ENCODE assay signal across 15 cellular contexts in genomic region chr5:528625-529511, GRCh38. TPM values are rescaled to one million over a fixed set of nuclear protein-coding genes. Genes with fewer than 3 reads are reported as not detected.
DNase-seq lines count a peak whose midpoint lies in the region; ATAC-seq lines count a peak whose summit lies in the region.
"Had no signal": no experiment of that assay in that cellular context is flagged by ENCODE, and none has a peak within 500 bp of the region (broad histone marks: within the 10 kb centered on the region; RNA-seq: fewer than 3 reads in every experiment).

No MANE protein-coding gene starts in this region.

- no peaks in the 10 kb centered on the region for H3K36me3 Mint-ChIP-seq in activated CD4-positive, alpha-beta T cell treated with anti-CD3 and anti-CD28 coated beads, Interleukin-2, amount 10 ng/mL, durations not matched to agents 7 days and 5 days (ENCODE audit: low read depth)
- peaks cover 3% of the 10 kb centered on the region for H3K36me3 Mint-ChIP-seq in activated naive CD8-positive, alpha-beta T cell treated with anti-CD3 and anti-CD28 coated beads, Interleukin-2, amount 50 U/mL, for 24 hours (ENCODE audit: low read depth)
- no peaks in the 10 kb centered on the region for H3K36me3 Mint-ChIP-seq in stimulated activated naive B cell treated with anti-CD40 and anti-IgM and Interleukin-4, amounts not matched to agents 10 μg/mL and 1 μg/mL and 100 μg/mL, for 72 hours

- H3K79me2 ChIP-seq in Karpas-422 (ENCODE audit: low read length): no peaks in the 10 kb centered on the region

- CTCF ChIA-PET in activated CD4-positive, alpha-beta T cell treated with anti-CD3 and anti-CD28 coated beads, Interleukin-2, amount 10 ng/mL, durations not matched to agents 7 days and 5 days (lab: Charles Lee): interaction anchor here (1.0 to 1.1 kb wide), 2 partner anchors 9 to 12 kb away, joined by 3 read pairs; no protein-coding TSS in a partner anchor

- POLR2A ChIA-PET in activated CD4-positive, alpha-beta T cell treated with anti-CD3 and anti-CD28 coated beads, Interleukin-2, amount 10 ng/mL, durations not matched to agents 7 days and 5 days (lab: Charles Lee): interaction anchor here (0.7 kb wide), 1 partner anchor 721 kb away, joined by 4 read pairs; no protein-coding TSS in a partner anchor

- H3K27ac Mint-ChIP-seq in activated CD4-positive, alpha-beta T cell treated with anti-CD3 and anti-CD28 coated beads, Interleukin-2, amount 10 ng/mL, durations not matched to agents 7 days and 5 days: no peak overlapping the region
- no peak overlapping the region for H3K27ac Mint-ChIP-seq in activated naive CD8-positive, alpha-beta T cell treated with anti-CD3 and anti-CD28 coated beads, Interleukin-2, amount 50 U/mL, for 24 hours
- H3K27ac Mint-ChIP-seq in stimulated activated naive B cell treated with anti-CD40 and anti-IgM and Interleukin-4, amounts not matched to agents 10 μg/mL and 1 μg/mL and 100 μg/mL, for 72 hours: no peak overlapping the region

- H3K27ac ChIP-seq in Karpas-422 (ENCODE audit: low read length): peak overlapping the region; percentile 94
- H3K27ac ChIP-seq: cardiac muscle cell, ovary, upper lobe of left lung had no signal

- H3K36me3 ChIP-seq in Karpas-422 (ENCODE audit: insufficient read depth, low read length): no peaks in the 10 kb centered on the region
- H3K36me3 ChIP-seq: cardiac muscle cell, ovary, upper lobe of left lung had no signal

- H3K4me1 ChIP-seq in Karpas-422 (ENCODE audit: low read length): peaks cover 56% of the 10 kb centered on the region

- DNase-seq in activated CD4-positive, alpha-beta T cell treated with anti-CD3 and anti-CD28 coated beads, Interleukin-2, amount 10 ng/mL, durations not matched to agents 7 days and 5 days: peak; percentile 23
- no peak for DNase-seq in activated CD4-positive, alpha-beta T cell treated with anti-CD3 and anti-CD28 coated beads for 4 hours
- DNase-seq in Karpas-422 (peak; percentile 79), GF-D8 (lab: John Stamatoyannopoulos, UW) (no peak), NCI-H2227 (lab: John Stamatoyannopoulos, UW; ENCODE audit: unreplicated experiment) (no peak)
- DNase-seq in activated naive CD8-positive, alpha-beta T cell treated with anti-CD3 and anti-CD28 coated beads, Interleukin-2, amount 50 U/mL, for 24 hours: no peak
- no peak for DNase-seq in stimulated activated naive B cell treated with anti-CD40 and anti-IgM and Interleukin-4, amounts not matched to agents 10 μg/mL and 1 μg/mL and 100 μg/mL, for 72 hours
- DNase-seq: activated CD8-positive, alpha-beta memory T cell treated with anti-CD3 and anti-CD28 coated beads, Interleukin-2, amount 50 U/mL, for 48 hours; C1 segment of cervical spinal cord; kidney glomerular epithelial cell; NCI-H226; ovary had no signal

- H3K4me3 ChIP-seq in Karpas-422 (ENCODE audit: low read length): peak overlapping the region; percentile 60
- H3K4me3 ChIP-seq: cardiac muscle cell, ovary, upper lobe of left lung had no signal

- no peak overlapping the region for H2AFZ ChIP-seq in Karpas-422 (ENCODE audit: low read length)

- H3K9me2 ChIP-seq in Karpas-422 (replicated peaks; ENCODE audit: insufficient read depth, low read length): no peaks in the 10 kb centered on the region

- no peaks in the 10 kb centered on the region for H4K20me1 ChIP-seq in Karpas-422 (ENCODE audit: insufficient read depth, low read depth, low read length)

- no peak overlapping the region for H3K4me3 Mint-ChIP-seq in activated CD4-positive, alpha-beta T cell treated with anti-CD3 and anti-CD28 coated beads, Interleukin-2, amount 10 ng/mL, durations not matched to agents 7 days and 5 days
- peak overlapping the region; percentile 55 for H3K4me3 Mint-ChIP-seq in activated naive CD8-positive, alpha-beta T cell treated with anti-CD3 and anti-CD28 coated beads, Interleukin-2, amount 50 U/mL, for 24 hours
- peak overlapping the region; percentile 36 to 67 for H3K4me3 Mint-ChIP-seq in stimulated activated naive B cell treated with anti-CD40 and anti-IgM and Interleukin-4, amounts not matched to agents 10 μg/mL and 1 μg/mL and 100 μg/mL, for 72 hours

- H3K9me3 ChIP-seq in Karpas-422 (ENCODE audit: low read length): no peaks in the 10 kb centered on the region
- H3K9me3 ChIP-seq: ovary, upper lobe of left lung had no signal

- H3K4me2 ChIP-seq in Karpas-422 (ENCODE audit: low read depth, low read length, poor library complexity, severe bottlenecking): peak overlapping the region; percentile 67

- no peak for ATAC-seq in activated naive CD8-positive, alpha-beta T cell treated with anti-CD3 and anti-CD28 coated beads, Interleukin-2, amount 50 U/mL, for 24 hours
- ATAC-seq in stimulated activated naive B cell treated with anti-CD40 and anti-IgM and Interleukin-4, amounts not matched to agents 10 μg/mL and 1 μg/mL and 100 μg/mL, for 72 hours (replicated peaks): peak in 1 of 2 donors; percentile 29
- no peak for ATAC-seq in HG03108 (IDR thresholded peaks at IDR 0.05; ENCODE audit: unreplicated experiment)

- peak overlapping the region; percentile 45 for H3K9ac ChIP-seq in Karpas-422 (ENCODE audit: low read length)

- H3K9me3 Mint-ChIP-seq in activated CD4-positive, alpha-beta T cell treated with anti-CD3 and anti-CD28 coated beads, Interleukin-2, amount 10 ng/mL, durations not matched to agents 7 days and 5 days: no peaks in the 10 kb centered on the region
- no peaks in the 10 kb centered on the region for H3K9me3 Mint-ChIP-seq in activated naive CD8-positive, alpha-beta T cell treated with anti-CD3 and anti-CD28 coated beads, Interleukin-2, amount 50 U/mL, for 24 hours
- H3K9me3 Mint-ChIP-seq in stimulated activated naive B cell treated with anti-CD40 and anti-IgM and Interleukin-4, amounts not matched to agents 10 μg/mL and 1 μg/mL and 100 μg/mL, for 72 hours: no peaks in the 10 kb centered on the region

- H3K4me1 Mint-ChIP-seq in activated CD4-positive, alpha-beta T cell treated with anti-CD3 and anti-CD28 coated beads, Interleukin-2, amount 10 ng/mL, durations not matched to agents 7 days and 5 days: peaks cover 36% of the 10 kb centered on the region
- peaks cover 38% of the 10 kb centered on the region for H3K4me1 Mint-ChIP-seq in activated naive CD8-positive, alpha-beta T cell treated with anti-CD3 and anti-CD28 coated beads, Interleukin-2, amount 50 U/mL, for 24 hours
- H3K4me1 Mint-ChIP-seq in stimulated activated naive B cell treated with anti-CD40 and anti-IgM and Interleukin-4, amounts not matched to agents 10 μg/mL and 1 μg/mL and 100 μg/mL, for 72 hours: peaks cover 38 to 60% of the 10 kb centered on the region in 2 donors

- peaks cover 56% of the 10 kb centered on the region for H3K27me3 Mint-ChIP-seq in activated CD4-positive, alpha-beta T cell treated with anti-CD3 and anti-CD28 coated beads, Interleukin-2, amount 10 ng/mL, durations not matched to agents 7 days and 5 days
- peaks cover 56% of the 10 kb centered on the region for H3K27me3 Mint-ChIP-seq in activated naive CD8-positive, alpha-beta T cell treated with anti-CD3 and anti-CD28 coated beads, Interleukin-2, amount 50 U/mL, for 24 hours
- peaks cover 56 to 72% of the 10 kb centered on the region in 2 donors for H3K27me3 Mint-ChIP-seq in stimulated activated naive B cell treated with anti-CD40 and anti-IgM and Interleukin-4, amounts not matched to agents 10 μg/mL and 1 μg/mL and 100 μg/mL, for 72 hours

- no peaks in the 10 kb centered on the region for H3K27me3 ChIP-seq in Karpas-422 (ENCODE audit: low read length)
- H3K27me3 ChIP-seq: ovary had no signal

RNA-seq across cellular contexts. Expression of gene SLC9A3, which starts 4.6 kb away (rescaled TPM):
- total RNA-seq in activated CD4-positive, alpha-beta T cell treated with anti-CD3 and anti-CD28 coated beads, Interleukin-2, amount 10 ng/mL, durations not matched to agents 7 days and 5 days: 1 to 10 TPM; 1.4 to 2.2 TPM
- 2.0 and 3.5 TPM in 2 replicates for total RNA-seq in Karpas-422 (2014; rRNA removed; shearing (Covaris generic); ENCODE audit: low replicate concordance)

Comparison
In these comparisons a context has a peak if more than half of its experiments do, and no peak if none do; other contexts are left out.
1. DNase-seq: peak in activated CD4-positive, alpha-beta T cell treated with anti-CD3 and anti-CD28 coated beads, Interleukin-2, amount 10 ng/mL, durations not matched to agents 7 days and 5 days (single experiment) and Karpas-422 (single experiment); none in activated CD4-positive, alpha-beta T cell treated with anti-CD3 and anti-CD28 coated beads for 4 hours (0 of 2), activated naive CD8-positive, alpha-beta T cell treated with anti-CD3 and anti-CD28 coated beads, Interleukin-2, amount 50 U/mL, for 24 hours (single experiment), stimulated activated naive B cell treated with anti-CD40 and anti-IgM and Interleukin-4, amounts not matched to agents 10 μg/mL and 1 μg/mL and 100 μg/mL, for 72 hours (single experiment), GF-D8 (single experiment) and NCI-H2227 (single experiment).